In the genomic region with DNA sequence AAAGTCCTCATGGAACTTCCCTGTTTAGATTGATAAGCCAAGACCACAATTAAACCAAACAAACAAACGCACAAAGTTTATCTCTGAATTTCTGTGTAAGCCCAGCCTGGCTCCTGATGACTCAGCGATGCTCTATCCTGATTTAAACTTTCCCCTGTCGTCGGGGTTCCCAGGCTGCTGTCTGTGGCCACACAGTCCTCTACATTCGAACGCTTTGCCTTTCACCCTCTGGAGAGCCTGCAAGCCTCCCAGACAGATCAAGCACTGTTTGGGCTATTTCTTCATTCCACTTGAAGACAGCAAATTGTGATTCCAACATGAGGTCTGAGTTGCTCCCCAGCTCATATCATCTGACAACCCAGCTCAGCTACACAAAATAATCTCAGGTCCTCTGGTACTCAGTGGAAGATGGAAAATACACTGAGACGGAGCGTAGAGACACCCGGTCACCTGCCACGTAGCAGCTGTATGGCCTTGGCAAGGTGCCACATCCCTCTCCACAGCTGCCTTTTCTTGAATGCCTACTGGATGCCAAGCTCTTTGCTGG, we compare ENCODE assay signal across 10 cellular contexts. TPM values are rescaled to one million over a fixed set of nuclear protein-coding genes. Genes with fewer than 3 reads are reported as not detected.
A peak's percentile ranks its signal among the peaks of the same experiment; 100 is the strongest.
DNase-seq lines count a peak whose midpoint lies in the region; ATAC-seq and TF ChIP-seq lines count a peak whose summit lies in the region.
"Had no signal": no experiment of that assay in that cellular context is flagged by ENCODE, and none has a peak within 500 bp of the region (broad histone marks: within the 10 kb centered on the region; RNA-seq: fewer than 3 reads in every experiment).

No MANE protein-coding gene starts in this region.

- intact Hi-C loops in natural killer cell (cut with micrococcal nuclease) (no loop called here), left colon (cut with DNase I, micrococcal nuclease) (no loop called here)

- H3K27me3 Mint-ChIP-seq in natural killer cell (ENCODE audit: low read depth in 2 of 2) = no peaks in the 10 kb centered on the region
- no peaks in the 10 kb centered on the region for H3K27me3 Mint-ChIP-seq in natural killer cell treated with Interleukin-12 subunit alpha and Interleukin-12 subunit beta and Interleukin-15 and Interleukin-18, amount 100 ng/mL, for 72 hours
- H3K27me3 Mint-ChIP-seq: B cell had no signal

- TF ChIP-seq RAD21 in SK-N-SH (IDR thresholded peaks at IDR 0.05; ENCODE audit: low read length) = no peak

- H3K4me3 Mint-ChIP-seq in natural killer cell = no peak overlapping the region
- no peak overlapping the region for H3K4me3 Mint-ChIP-seq in natural killer cell treated with Interleukin-12 subunit alpha and Interleukin-12 subunit beta and Interleukin-15 and Interleukin-18, amount 100 ng/mL, for 72 hours
- H3K4me3 Mint-ChIP-seq: B cell had no signal

- WGBS in SK-N-SH (ENCODE audit: low lambda C conversion rate) = 52% methylated on average over 10 of the region's 10 CpGs

- peak overlapping the region; percentile 5 to 62 for H3K27ac Mint-ChIP-seq in natural killer cell
- H3K27ac Mint-ChIP-seq in natural killer cell treated with Interleukin-12 subunit alpha and Interleukin-12 subunit beta and Interleukin-15 and Interleukin-18, amount 100 ng/mL, for 72 hours = no peak overlapping the region

- H4K20me1 ChIP-seq in SK-N-SH (ENCODE audit: insufficient read depth) = no peaks in the 10 kb centered on the region

- H3K9me2 ChIP-seq in SK-N-SH = no peaks in the 10 kb centered on the region

- peaks cover 36 to 43% of the 10 kb centered on the region in 2 donors for H3K4me1 Mint-ChIP-seq in natural killer cell
- H3K4me1 Mint-ChIP-seq in natural killer cell treated with Interleukin-12 subunit alpha and Interleukin-12 subunit beta and Interleukin-15 and Interleukin-18, amount 100 ng/mL, for 72 hours (ENCODE audit: low read depth in 2 of 2) = peaks cover 4 to 9% of the 10 kb centered on the region in 2 donors

- CTCF ChIA-PET in SK-N-SH (lab: Yijun Ruan, JAX) = interaction anchor here (0.9 to 5.6 kb wide), 28 partner anchors 8 to 695 kb away, joined by 3 to 341 read pairs (median 8); a partner anchor contains a TSS

- no peaks in the 10 kb centered on the region for H3F3A ChIP-seq in SK-N-SH (replicated peaks; ENCODE audit: insufficient read depth)

- H3K9me3 Mint-ChIP-seq in natural killer cell = no peaks in the 10 kb centered on the region
- no peaks in the 10 kb centered on the region for H3K9me3 Mint-ChIP-seq in natural killer cell treated with Interleukin-12 subunit alpha and Interleukin-12 subunit beta and Interleukin-15 and Interleukin-18, amount 100 ng/mL, for 72 hours

- H3K4me3 ChIP-seq in SK-N-MC (no peak overlapping the region), SK-N-SH (ENCODE audit: low read depth in 2 of 2, low read length in 1 of 2) (no peak overlapping the region)
- H3K4me3 ChIP-seq: gastroesophageal sphincter had no signal

- H3K4me1 ChIP-seq in SK-N-SH (ENCODE audit: control insufficient read depth in 1 of 2, insufficient read depth in 2 of 2, low read depth in 1 of 2, low read length in 1 of 2) = peaks cover 0 to 6% of the 10 kb centered on the region in 2 experiments; a peak in 2 of 4 replicates

- H3K79me2 ChIP-seq in SK-N-SH (ENCODE audit: insufficient read depth) = no peaks in the 10 kb centered on the region

- POLR2A ChIA-PET in SK-N-SH (lab: Yijun Ruan, JAX) = interaction anchor here (2.4 kb wide), 1 partner anchor 142 kb away, joined by 12 read pairs; no protein-coding TSS in a partner anchor

- no peak overlapping the region for H2AFZ ChIP-seq in SK-N-SH (ENCODE audit: low read depth)

- no peak overlapping the region for H3K4me2 ChIP-seq in SK-N-SH

- H3K27ac ChIP-seq in SK-N-MC (peak overlapping the region; percentile 69), SK-N-SH (ENCODE audit: low read depth in 2 of 2, low read length in 1 of 2) (no peak overlapping the region)
- H3K27ac ChIP-seq: gastroesophageal sphincter had no signal

- H3K36me3 ChIP-seq in SK-N-MC (ENCODE audit: insufficient read depth, low read length) = peaks cover 18% of the 10 kb centered on the region; the same call in 1 of the 2 replicates
- no peaks in the 10 kb centered on the region for H3K36me3 ChIP-seq in SK-N-SH (replicated peaks in 1 of 2; ENCODE audit: control insufficient read depth in 1 of 2, insufficient read depth in 2 of 2, low read length in 1 of 2)

- H3K27me3 ChIP-seq in SK-N-SH (ENCODE audit: insufficient read depth) = no peaks in the 10 kb centered on the region; the same call in 1 of the 2 replicates
- H3K27me3 ChIP-seq: gastroesophageal sphincter had no signal

- peaks cover 8% of the 10 kb centered on the region for H3K36me3 Mint-ChIP-seq in natural killer cell
- no peaks in the 10 kb centered on the region for H3K36me3 Mint-ChIP-seq in natural killer cell treated with Interleukin-12 subunit alpha and Interleukin-12 subunit beta and Interleukin-15 and Interleukin-18, amount 100 ng/mL, for 72 hours

- no peak for DNase-seq in natural killer cell
- DNase-seq in natural killer cell treated with Interleukin-12 subunit alpha and Interleukin-12 subunit beta and Interleukin-15 and Interleukin-18, amount 100 ng/mL, for 72 hours (ENCODE audit: low spot score) = no peak
- DNase-seq in SK-N-MC (ENCODE audit: low read depth, low spot score) = no peak
- no peak for DNase-seq in left colon
- no peak for DNase-seq in medulla oblongata (ENCODE audit: extremely low spot score)
- no peak for DNase-seq in SK-N-SH
- no peak for DNase-seq in activated CD8-positive, alpha-beta memory T cell treated with anti-CD3 and anti-CD28 coated beads for 24 hours

- H3K9me3 ChIP-seq in SK-N-MC (ENCODE audit: low read depth, low read length) = no peaks in the 10 kb centered on the region
- H3K9me3 ChIP-seq in SK-N-SH = no peaks in the 10 kb centered on the region
- H3K9me3 ChIP-seq: gastroesophageal sphincter had no signal

- H3K9ac ChIP-seq in SK-N-MC (ENCODE audit: insufficient read length) (no peak overlapping the region), SK-N-SH (no peak overlapping the region)

- no peak for ATAC-seq in natural killer cell
- ATAC-seq in natural killer cell treated with Interleukin-12 subunit alpha and Interleukin-12 subunit beta and Interleukin-15 and Interleukin-18, amount 100 ng/mL, for 72 hours = no peak
- ATAC-seq in left colon = peak; percentile 25
- no peak for ATAC-seq in HG02642 (IDR thresholded peaks at IDR 0.05; ENCODE audit: poor library complexity, unreplicated experiment)

- no peak for TF ChIP-seq CTCF in natural killer cell (IDR thresholded peaks at IDR 0.05)
- no peak for TF ChIP-seq CTCF in SK-N-SH (IDR thresholded peaks at IDR 0.05)

- TF ChIP-seq EP300 in SK-N-SH (IDR thresholded peaks at IDR 0.05; ENCODE audit: borderline replicate concordance in 1 of 2, low read depth in 1 of 2, low read length in 1 of 2) = no peak

TF ChIP-seq in SK-N-SH, 30 proteins besides CTCF, POLR2A, EP300 and RAD21:
- TF ChIP-seq, protein P1, sequence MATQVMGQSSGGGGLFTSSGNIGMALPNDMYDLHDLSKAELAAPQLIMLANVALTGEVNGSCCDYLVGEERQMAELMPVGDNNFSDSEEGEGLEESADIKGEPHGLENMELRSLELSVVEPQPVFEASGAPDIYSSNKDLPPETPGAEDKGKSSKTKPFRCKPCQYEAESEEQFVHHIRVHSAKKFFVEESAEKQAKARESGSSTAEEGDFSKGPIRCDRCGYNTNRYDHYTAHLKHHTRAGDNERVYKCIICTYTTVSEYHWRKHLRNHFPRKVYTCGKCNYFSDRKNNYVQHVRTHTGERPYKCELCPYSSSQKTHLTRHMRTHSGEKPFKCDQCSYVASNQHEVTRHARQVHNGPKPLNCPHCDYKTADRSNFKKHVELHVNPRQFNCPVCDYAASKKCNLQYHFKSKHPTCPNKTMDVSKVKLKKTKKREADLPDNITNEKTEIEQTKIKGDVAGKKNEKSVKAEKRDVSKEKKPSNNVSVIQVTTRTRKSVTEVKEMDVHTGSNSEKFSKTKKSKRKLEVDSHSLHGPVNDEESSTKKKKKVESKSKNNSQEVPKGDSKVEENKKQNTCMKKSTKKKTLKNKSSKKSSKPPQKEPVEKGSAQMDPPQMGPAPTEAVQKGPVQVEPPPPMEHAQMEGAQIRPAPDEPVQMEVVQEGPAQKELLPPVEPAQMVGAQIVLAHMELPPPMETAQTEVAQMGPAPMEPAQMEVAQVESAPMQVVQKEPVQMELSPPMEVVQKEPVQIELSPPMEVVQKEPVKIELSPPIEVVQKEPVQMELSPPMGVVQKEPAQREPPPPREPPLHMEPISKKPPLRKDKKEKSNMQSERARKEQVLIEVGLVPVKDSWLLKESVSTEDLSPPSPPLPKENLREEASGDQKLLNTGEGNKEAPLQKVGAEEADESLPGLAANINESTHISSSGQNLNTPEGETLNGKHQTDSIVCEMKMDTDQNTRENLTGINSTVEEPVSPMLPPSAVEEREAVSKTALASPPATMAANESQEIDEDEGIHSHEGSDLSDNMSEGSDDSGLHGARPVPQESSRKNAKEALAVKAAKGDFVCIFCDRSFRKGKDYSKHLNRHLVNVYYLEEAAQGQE (IDR thresholded peaks at IDR 0.05; ENCODE audit: low read depth, low read length) = no peak
- no peak for TF ChIP-seq EZH2phosphoT487 (IDR thresholded peaks at IDR 0.05; ENCODE audit: borderline replicate concordance, low read depth)

RNA-seq across cellular contexts. Expression of a gene that starts 51.2 kb away (rescaled TPM):
- total RNA-seq in natural killer cell = 10 to 100 TPM; 37.4 to 54.8 (median 38.5) TPM
- 10 to 100 TPM in 1 of 2 donors, 1 to 10 TPM in 1; 5.1 to 13.3 TPM for total RNA-seq in natural killer cell treated with Interleukin-12 subunit alpha and Interleukin-12 subunit beta and Interleukin-15 and Interleukin-18, amount 100 ng/mL, for 72 hours
- total RNA-seq in left colon = 1 to 10 TPM; 2.4 to 6.4 TPM
- polyA plus RNA-seq in SK-N-SH (2012; rRNA removed) = 0.08 and 0.13 TPM in 2 replicates
- polyA plus RNA-seq in SK-N-SH (2012; cell fraction: cytosol; rRNA removed) = 0.13 and 0.17 TPM in 2 replicates
- 0.19 and 0.23 TPM in 2 replicates for polyA plus RNA-seq in SK-N-SH (2012; cell fraction: nucleus; rRNA removed)

Comparison
In these comparisons a context has a peak if more than half of its experiments do, and no peak if none do; other contexts are left out.
1. H3K27ac Mint-ChIP-seq: peak in natural killer cell (2 of 2); none in natural killer cell treated with Interleukin-12 subunit alpha and Interleukin-12 subunit beta and Interleukin-15 and Interleukin-18, amount 100 ng/mL, for 72 hours (0 of 2).